In the genomic region with DNA sequence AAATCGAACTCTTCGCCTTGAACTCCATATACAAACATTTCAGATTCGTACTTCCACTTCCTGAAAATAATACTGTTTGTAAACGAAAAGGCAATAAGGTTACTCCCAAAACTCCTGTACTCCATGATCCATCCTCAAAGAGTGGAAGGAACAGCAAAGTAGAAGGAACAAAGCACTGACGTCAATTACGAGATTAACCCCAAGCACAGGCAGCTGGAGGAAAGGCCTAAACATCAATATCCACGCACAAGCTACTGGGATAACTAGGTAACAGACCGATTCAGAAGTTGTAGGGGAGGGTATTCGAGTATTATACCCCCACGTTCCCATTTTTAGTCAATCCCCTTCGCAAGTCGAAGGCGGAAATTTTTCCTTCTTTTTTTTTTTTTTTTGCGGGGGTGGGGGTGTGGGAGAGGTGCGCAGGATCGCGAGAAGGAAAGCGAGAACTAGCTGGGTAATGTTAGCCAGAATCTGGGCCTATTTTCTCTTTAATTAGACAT, we compare ENCODE assay signal across 8 cellular contexts.
DNase-seq lines count a peak whose midpoint lies in the region; ATAC-seq lines count a peak whose summit lies in the region.

No MANE protein-coding gene starts in this region.

- H3K36me3 ChIP-seq in KOPT-K1 (ENCODE audit: insufficient read depth, low read length): peaks cover 9% of the 10 kb centered on the region

- peak overlapping the region; percentile 96 for H3K27ac Mint-ChIP-seq in stimulated activated memory B cell treated with anti-CD40 and anti-IgM and Interleukin-4, amounts not matched to agents 10 μg/mL and 1 μg/mL and 100 μg/mL, for 72 hours

- H3K9me3 Mint-ChIP-seq in stimulated activated memory B cell treated with anti-CD40 and anti-IgM and Interleukin-4, amounts not matched to agents 10 μg/mL and 1 μg/mL and 100 μg/mL, for 72 hours: no peaks in the 10 kb centered on the region

- DNase-seq in DMS79 treated with DMSO at 0.1 percent for 48 hours (lab: John Stamatoyannopoulos, UW) (peak; percentile 52), SHP77 (lab: John Stamatoyannopoulos, UW) (peak; percentile 51 to 58), cerebellar cortex (ENCODE audit: low spot score) (peak; percentile 42), kidney glomerular epithelial cell (lab: John Stamatoyannopoulos, UW) (peak; percentile 86), cortex of kidney (lab: John Stamatoyannopoulos, UW) (no peak)

- H3K27ac ChIP-seq in KOPT-K1 (ENCODE audit: low read depth, low read length, poor library complexity, severe bottlenecking): peak overlapping the region; percentile 65

- H3K9me3 ChIP-seq in KOPT-K1 (ENCODE audit: insufficient read depth, low read length, poor library complexity, severe bottlenecking): no peaks in the 10 kb centered on the region

- H3K36me3 Mint-ChIP-seq in stimulated activated memory B cell treated with anti-CD40 and anti-IgM and Interleukin-4, amounts not matched to agents 10 μg/mL and 1 μg/mL and 100 μg/mL, for 72 hours: peaks cover 8% of the 10 kb centered on the region

- no peak for ATAC-seq in stimulated activated memory B cell treated with anti-CD40 and anti-IgM and Interleukin-4, amounts not matched to agents 10 μg/mL and 1 μg/mL and 100 μg/mL, for 72 hours
- no peak for ATAC-seq in GM19035 (IDR thresholded peaks at IDR 0.05; ENCODE audit: unreplicated experiment)

- H3K4me3 Mint-ChIP-seq in stimulated activated memory B cell treated with anti-CD40 and anti-IgM and Interleukin-4, amounts not matched to agents 10 μg/mL and 1 μg/mL and 100 μg/mL, for 72 hours: peak overlapping the region; percentile 89

- H3K4me1 Mint-ChIP-seq in stimulated activated memory B cell treated with anti-CD40 and anti-IgM and Interleukin-4, amounts not matched to agents 10 μg/mL and 1 μg/mL and 100 μg/mL, for 72 hours: peaks cover 34% of the 10 kb centered on the region

- H3K27me3 Mint-ChIP-seq in stimulated activated memory B cell treated with anti-CD40 and anti-IgM and Interleukin-4, amounts not matched to agents 10 μg/mL and 1 μg/mL and 100 μg/mL, for 72 hours: no peaks in the 10 kb centered on the region
